In the genomic region with DNA sequence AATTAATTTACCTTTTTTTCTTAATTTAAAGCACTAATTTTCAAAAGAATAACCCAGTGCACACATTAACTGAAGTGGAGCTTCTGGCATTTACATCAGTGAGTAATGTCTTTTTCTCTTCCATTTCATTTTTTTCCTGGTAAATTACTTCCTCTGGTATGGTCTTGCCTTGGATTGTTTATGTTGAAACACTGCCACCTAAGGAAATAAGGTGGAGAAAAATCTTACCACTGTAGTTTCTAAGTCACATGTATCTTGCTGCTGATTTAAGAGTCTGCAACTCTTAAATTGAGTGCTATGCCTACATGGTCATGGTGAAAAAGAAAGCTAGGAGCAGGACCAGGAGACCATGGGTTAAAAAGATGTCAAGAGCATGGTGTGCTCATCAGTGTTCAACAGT, we compare ENCODE assay signal across 19 cellular contexts. TPM values are rescaled to one million over a fixed set of nuclear protein-coding genes. Genes with fewer than 3 reads are reported as not detected.
DNase-seq lines count a peak whose midpoint lies in the region; ATAC-seq, FAIRE-seq and TF ChIP-seq lines count a peak whose summit lies in the region.
"Had no signal": no experiment of that assay in that cellular context is flagged by ENCODE, and none has a peak within 500 bp of the region (broad histone marks: within the 10 kb centered on the region; RNA-seq: fewer than 3 reads in every experiment).

No MANE protein-coding gene starts in this region.

- H3K27ac Mint-ChIP-seq in naive thymus-derived CD8-positive, alpha-beta T cell = peak overlapping the region in 2 of 10 donors; percentile 12 to 39
- H3K27ac Mint-ChIP-seq in natural killer cell treated with Interleukin-12 subunit alpha and Interleukin-12 subunit beta and Interleukin-15 and Interleukin-18, amount 100 ng/mL, for 72 hours = no peak overlapping the region
- H3K27ac Mint-ChIP-seq: H9 had no signal

- H3K4me3 ChIP-seq in BJ (ENCODE audit: low read depth, low read length) (no peak overlapping the region), bronchial epithelial cell (ENCODE audit: low read depth, low read length) (no peak overlapping the region)
- H3K4me3 ChIP-seq: BLaER1 treated with 17β-estradiol and CSF1 and Interleukin-3, amounts not matched to agents 10 nM and 100 nM; smooth muscle cell; uterus had no signal

- H3K27me3 ChIP-seq in BJ (ENCODE audit: control insufficient read depth, insufficient read depth, low read length) (no peaks in the 10 kb centered on the region), bronchial epithelial cell (ENCODE audit: control insufficient read depth, insufficient read depth, low read length) (no peaks in the 10 kb centered on the region)
- H3K27me3 ChIP-seq: BLaER1 treated with 17β-estradiol and CSF1 and Interleukin-3, amounts not matched to agents 10 nM and 100 nM; uterus had no signal

- FAIRE-seq in bronchial epithelial cell (lab: Jason Lieb, UNC) = no peak

- CTCF ChIA-PET in BJ (lab: Yijun Ruan, JAX) = interaction anchor here (1.1 to 1.6 kb wide), 2 partner anchors 10 to 24 kb away, joined by 3 to 4 read pairs; no protein-coding TSS in a partner anchor

- DNase-seq in BJ (ENCODE audit: low read depth) (peak; percentile 14), LHCN-M2 (ENCODE audit: low read depth) (peak; percentile 10), bronchial epithelial cell (ENCODE audit: low read depth) (peak; percentile 6), iris pigment epithelial cell (ENCODE audit: low read depth) (peak; percentile 58), NCI-H1105 (lab: John Stamatoyannopoulos, UW) (no peak)
- no peak for DNase-seq in naive thymus-derived CD8-positive, alpha-beta T cell
- no peak for DNase-seq in natural killer cell treated with Interleukin-12 subunit alpha and Interleukin-12 subunit beta and Interleukin-15 and Interleukin-18, amount 100 ng/mL, for 72 hours (ENCODE audit: low spot score)
- DNase-seq: activated gamma-delta T cell; effector memory CD8-positive, alpha-beta T cell; H9; head of caudate nucleus; KG1; kidney glomerular epithelial cell; occipital lobe; stimulated activated naive CD8-positive, alpha-beta T cell treated with anti-CD3 and anti-CD28 coated beads, Interleukin-15, Interleukin-2, amounts not matched to agents 100 U/mL and 50 U/mL, for 24 hours; uterus had no signal

- no peaks in the 10 kb centered on the region for H3K27me3 Mint-ChIP-seq in naive thymus-derived CD8-positive, alpha-beta T cell
- no peaks in the 10 kb centered on the region for H3K27me3 Mint-ChIP-seq in natural killer cell treated with Interleukin-12 subunit alpha and Interleukin-12 subunit beta and Interleukin-15 and Interleukin-18, amount 100 ng/mL, for 72 hours
- H3K27me3 Mint-ChIP-seq: effector memory CD8-positive, alpha-beta T cell had no signal

- POLR2A ChIA-PET in BJ (lab: Charles Lee) = no interaction called here
- POLR2A ChIA-PET in naive thymus-derived CD8-positive, alpha-beta T cell (lab: Charles Lee) = no interaction called here

- TF ChIP-seq CTCF in BJ (IDR thresholded peaks at IDR 0.05; ENCODE audit: insufficient read depth, low read depth, low read length) (no peak), bronchial epithelial cell (IDR thresholded peaks at IDR 0.05; ENCODE audit: insufficient read depth, low read length, severe bottlenecking) (no peak)

- H3K4me3 Mint-ChIP-seq in naive thymus-derived CD8-positive, alpha-beta T cell = no peak overlapping the region
- H3K4me3 Mint-ChIP-seq in natural killer cell treated with Interleukin-12 subunit alpha and Interleukin-12 subunit beta and Interleukin-15 and Interleukin-18, amount 100 ng/mL, for 72 hours = no peak overlapping the region
- H3K4me3 Mint-ChIP-seq: effector memory CD8-positive, alpha-beta T cell; H9 had no signal

- H3K4me1 Mint-ChIP-seq in naive thymus-derived CD8-positive, alpha-beta T cell = peaks cover 0 to 12% (median 4%) of the 10 kb centered on the region in 4 donors
- no peaks in the 10 kb centered on the region for H3K4me1 Mint-ChIP-seq in natural killer cell treated with Interleukin-12 subunit alpha and Interleukin-12 subunit beta and Interleukin-15 and Interleukin-18, amount 100 ng/mL, for 72 hours (ENCODE audit: low read depth in 2 of 2)
- H3K4me1 Mint-ChIP-seq: H9 had no signal

- H3K36me3 Mint-ChIP-seq in naive thymus-derived CD8-positive, alpha-beta T cell = peaks cover 6 to 76% (median 31%) of the 10 kb centered on the region in 3 donors
- H3K36me3 Mint-ChIP-seq in natural killer cell treated with Interleukin-12 subunit alpha and Interleukin-12 subunit beta and Interleukin-15 and Interleukin-18, amount 100 ng/mL, for 72 hours = peaks cover 5% of the 10 kb centered on the region

- no peaks in the 10 kb centered on the region for H3K36me3 ChIP-seq in BJ (ENCODE audit: control insufficient read depth, insufficient read depth, low read length)
- H3K36me3 ChIP-seq in bronchial epithelial cell (ENCODE audit: control insufficient read depth, insufficient read depth, low read length) = no peaks in the 10 kb centered on the region
- H3K36me3 ChIP-seq: uterus had no signal

- no peak for ATAC-seq in naive thymus-derived CD8-positive, alpha-beta T cell
- no peak for ATAC-seq in natural killer cell treated with Interleukin-12 subunit alpha and Interleukin-12 subunit beta and Interleukin-15 and Interleukin-18, amount 100 ng/mL, for 72 hours
- ATAC-seq in HG03045 (IDR thresholded peaks at IDR 0.05; ENCODE audit: unreplicated experiment) = no peak
- ATAC-seq: effector memory CD8-positive, alpha-beta T cell; stimulated activated naive CD8-positive, alpha-beta T cell treated with anti-CD3 and anti-CD28 coated beads, Interleukin-15, Interleukin-2, amounts not matched to agents 100 U/mL and 50 U/mL, for 24 hours had no signal

- no peaks in the 10 kb centered on the region for H3K9me3 Mint-ChIP-seq in naive thymus-derived CD8-positive, alpha-beta T cell
- no peaks in the 10 kb centered on the region for H3K9me3 Mint-ChIP-seq in natural killer cell treated with Interleukin-12 subunit alpha and Interleukin-12 subunit beta and Interleukin-15 and Interleukin-18, amount 100 ng/mL, for 72 hours
- H3K9me3 Mint-ChIP-seq: effector memory CD8-positive, alpha-beta T cell; H9 had no signal

RNA-seq across cellular contexts. Expression of gene TTC27, which starts 51.0 kb away (rescaled TPM):
- polyA plus RNA-seq in BJ (2011; rRNA removed) = 10.4 and 17.6 TPM in 2 replicates
- polyA minus RNA-seq in BJ (2011; rRNA and poly(A)+ RNA removed) = 14.0 and 15.9 TPM in 2 replicates
- 21.1 and 21.5 TPM in 2 replicates for total RNA-seq in LHCN-M2 (2014; rRNA removed)
- polyA plus RNA-seq in LHCN-M2 (2012) = 10.1 TPM
- 15.9 and 25.3 TPM in 2 replicates for total RNA-seq in bronchial epithelial cell
- 10 to 100 TPM; 22.1 to 28.3 TPM for total RNA-seq in naive thymus-derived CD8-positive, alpha-beta T cell
- polyA plus RNA-seq in naive thymus-derived CD8-positive, alpha-beta T cell = 10 to 100 TPM; 19.5 to 29.1 (median 24.8) TPM
- total RNA-seq in natural killer cell treated with Interleukin-12 subunit alpha and Interleukin-12 subunit beta and Interleukin-15 and Interleukin-18, amount 100 ng/mL, for 72 hours = 10 to 100 TPM; 21.3 to 43.2 TPM

Comparison
In these comparisons a context has a peak if more than half of its experiments do, and no peak if none do; other contexts are left out.
1. DNase-seq: peak in BJ (single experiment), LHCN-M2 (single experiment), bronchial epithelial cell (single experiment) and iris pigment epithelial cell (single experiment); none in naive thymus-derived CD8-positive, alpha-beta T cell (0 of 10), NCI-H1105 (single experiment) and natural killer cell treated with Interleukin-12 subunit alpha and Interleukin-12 subunit beta and Interleukin-15 and Interleukin-18, amount 100 ng/mL, for 72 hours (single experiment).